In genomic region chr16:85754403-85754802, GRCh38 we compare ENCODE assay signal across 18 cellular contexts. TPM values are rescaled to one million over a fixed set of nuclear protein-coding genes. Genes with fewer than 3 reads are reported as not detected.
DNase-seq lines count a peak whose midpoint lies in the region; ATAC-seq lines count a peak whose summit lies in the region.
"Had no signal": no experiment of that assay in that cellular context is flagged by ENCODE, and none has a peak within 500 bp of the region (broad histone marks: within the 10 kb centered on the region; RNA-seq: fewer than 3 reads in every experiment).

No MANE protein-coding gene starts in this region.

- peaks cover 58 to 70% (median 70%) of the 10 kb centered on the region in 3 donors for H3K4me1 Mint-ChIP-seq in IgD-negative memory B cell

- H3K9me3 Mint-ChIP-seq in IgD-negative memory B cell, result peaks cover 0 to 2% (median 0%) of the 10 kb centered on the region in 3 donors
- H3K9me3 Mint-ChIP-seq: activated T-helper 1 cell treated with anti-CD3 and anti-CD28 coated beads, Interleukin-12 subunit alpha, Interleukin-12 subunit beta, Interleukin-2, Interleukin-4 antibody, amounts not matched to agents 30 ng/mL and 10 ng/mL and 1 ng/mL, durations not matched to agents 14 hours and 24 hours and 36 hours; type B pancreatic cell had no signal

- H3K36me3 Mint-ChIP-seq in IgD-negative memory B cell, result no peaks in the 10 kb centered on the region
- H3K36me3 Mint-ChIP-seq: type B pancreatic cell had no signal

- ATAC-seq in HG03571 (IDR thresholded peaks at IDR 0.05; ENCODE audit: unreplicated experiment) (no peak), HG03342 (IDR thresholded peaks at IDR 0.05; ENCODE audit: unreplicated experiment) (no peak)
- ATAC-seq: activated CD8-positive, alpha-beta T cell treated with anti-CD3 and anti-CD28 coated beads, Interleukin-2, amount 10 ng/mL, durations not matched to agents 7 days and 5 days; SK-N-SH treated with all-trans-retinoic acid at 6 μM for 48 hours had no signal

- peak overlapping the region in 3 of 4 donors; percentile 87 to 95 (median 88) for H3K4me3 Mint-ChIP-seq in IgD-negative memory B cell
- H3K4me3 Mint-ChIP-seq: activated CD8-positive, alpha-beta T cell treated with anti-CD3 and anti-CD28 coated beads, Interleukin-2, amount 10 ng/mL, durations not matched to agents 7 days and 5 days; activated T-helper 1 cell treated with anti-CD3 and anti-CD28 coated beads, Interleukin-12 subunit alpha, Interleukin-12 subunit beta, Interleukin-2, Interleukin-4 antibody, amounts not matched to agents 30 ng/mL and 10 ng/mL and 1 ng/mL, durations not matched to agents 14 hours and 24 hours and 36 hours; CD14-positive monocyte; type B pancreatic cell had no signal

- H3K27ac Mint-ChIP-seq in IgD-negative memory B cell, result peak overlapping the region; percentile 89 to 99 (median 99)
- H3K27ac Mint-ChIP-seq: activated CD8-positive, alpha-beta T cell treated with anti-CD3 and anti-CD28 coated beads, Interleukin-2, amount 10 ng/mL, durations not matched to agents 7 days and 5 days; activated T-helper 1 cell treated with anti-CD3 and anti-CD28 coated beads, Interleukin-12 subunit alpha, Interleukin-12 subunit beta, Interleukin-2, Interleukin-4 antibody, amounts not matched to agents 30 ng/mL and 10 ng/mL and 1 ng/mL, durations not matched to agents 14 hours and 24 hours and 36 hours; type B pancreatic cell had no signal

- DNase-seq in DMS79 (lab: John Stamatoyannopoulos, UW), result peak; percentile 69
- peak; percentile 47 for DNase-seq in NCI-H69 (lab: John Stamatoyannopoulos, UW)
- DNase-seq in left kidney (ENCODE audit: low read depth, low spot score), result peak; percentile 17
- no peak for DNase-seq in stimulated activated CD4-positive, alpha-beta T cell treated with anti-CD3 and anti-CD28 coated beads, Interleukin-2, amount 100 ng/mL, for 24 hours
- no peak for DNase-seq in NCI-H2227 treated with DMSO at 0.1 percent for 48 hours (lab: John Stamatoyannopoulos, UW)
- DNase-seq: activated CD8-positive, alpha-beta T cell treated with anti-CD3 and anti-CD28 coated beads, Interleukin-2, amount 10 ng/mL, durations not matched to agents 7 days and 5 days; effector CD4-positive, alpha-beta T cell; kidney; mucosa of descending colon; NCI-H1105 treated with DMSO at 0.1 percent for 48 hours; stimulated activated naive CD4-positive, alpha-beta T cell treated with Interleukin-2 at 50 U/mL for 16 hours had no signal

- peaks cover 7% of the 10 kb centered on the region for H3K27me3 Mint-ChIP-seq in IgD-negative memory B cell

RNA-seq across cellular contexts. Expression of gene C16orf74, which starts 3.5 kb away (rescaled TPM):
- 39.7 TPM for polyA plus RNA-seq in IgD-negative memory B cell

RNA-seq across cellular contexts. Expression of gene EMC8, which starts 44.9 kb away (rescaled TPM):
- polyA plus RNA-seq in IgD-negative memory B cell, result 28.3 TPM

RNA-seq across cellular contexts. Expression of gene COX4I1, which starts 45.1 kb away (rescaled TPM):
- polyA plus RNA-seq in IgD-negative memory B cell, result 1,007 TPM

Comparison
In these comparisons a context has a peak if more than half of its experiments do, and no peak if none do; other contexts are left out.
1. DNase-seq: peak in DMS79 (single experiment), NCI-H69 (single experiment) and left kidney (single experiment); none in stimulated activated CD4-positive, alpha-beta T cell treated with anti-CD3 and anti-CD28 coated beads, Interleukin-2, amount 100 ng/mL, for 24 hours (0 of 2) and NCI-H2227 treated with DMSO at 0.1 percent for 48 hours (single experiment).